In genomic region chr4:183249854-183250253, GRCh38 we compare ENCODE assay signal across 8 cellular contexts.
DNase-seq lines count a peak whose midpoint lies in the region; ATAC-seq and TF ChIP-seq lines count a peak whose summit lies in the region.

No MANE protein-coding gene starts in this region.

- POLR2A ChIA-PET in HEK293T (lab: Yijun Ruan, JAX): no interaction called here

- TF ChIP-seq CTCF in OCI-LY3 (IDR thresholded peaks at IDR 0.05; ENCODE audit: low read depth, low read length) (peak; percentile 90), esophagus squamous epithelium (IDR thresholded peaks at IDR 0.05) (peak in 4 of 6 experiments; percentile 22 to 46 (median 34)), psoas muscle (IDR thresholded peaks at IDR 0.05) (peak; percentile 33)

- no peaks in the 10 kb centered on the region for H4K20me1 ChIP-seq in OCI-LY3 (ENCODE audit: insufficient read depth, low read length)

- DNase-seq in NCI-H2227 (lab: John Stamatoyannopoulos, UW; ENCODE audit: unreplicated experiment) (peak; percentile 5), NCI-H2227 treated with DMSO at 0.1 percent for 48 hours (lab: John Stamatoyannopoulos, UW) (no peak), HEK293T (ENCODE audit: extremely low spot score) (peak; percentile 10), esophagus squamous epithelium (lab: John Stamatoyannopoulos, UW) (no peak), psoas muscle (no peak)
- DNase-seq in stimulated activated CD4-positive, alpha-beta T cell treated with anti-CD3 and anti-CD28 coated beads, Interleukin-2, amount 100 ng/mL, for 48 hours: no peak

- WGBS in esophagus squamous epithelium, 2 donors: 0 to 20% methylated on average over 1 of the region's 2 CpGs
- 56 to 64% (median 61%) methylated on average over 2 of the region's 2 CpGs for WGBS in psoas muscle, 3 donors

- no peaks in the 10 kb centered on the region for H3K79me2 ChIP-seq in OCI-LY3 (ENCODE audit: low read length)

- intact Hi-C loops in esophagus squamous epithelium (cut with DNase I): loop anchor here (5.0 kb wide), 1 partner anchor 173 kb away; no protein-coding TSS in a partner anchor
- intact Hi-C loops in psoas muscle (cut with DNase I): no loop called here

- H3K27ac ChIP-seq in OCI-LY3 (ENCODE audit: low read length): peak overlapping the region; percentile 48
- H3K27ac ChIP-seq in esophagus squamous epithelium: no peak overlapping the region
- no peak overlapping the region for H3K27ac ChIP-seq in psoas muscle

- TF ChIP-seq POLR2A in esophagus squamous epithelium (IDR thresholded peaks at IDR 0.05): no peak

- no peaks in the 10 kb centered on the region for H3K9me3 ChIP-seq in OCI-LY3 (ENCODE audit: insufficient read depth, low read length)
- H3K9me3 ChIP-seq in esophagus squamous epithelium: no peaks in the 10 kb centered on the region
- H3K9me3 ChIP-seq in psoas muscle: no peaks in the 10 kb centered on the region

- ATAC-seq in psoas muscle: peak; percentile 51 to 73 (median 69)
- no peak for ATAC-seq in GM19035 (IDR thresholded peaks at IDR 0.05; ENCODE audit: unreplicated experiment)

- H3K9ac ChIP-seq in OCI-LY3 (ENCODE audit: low read length): peak overlapping the region; percentile 44

- H3K4me1 ChIP-seq in OCI-LY3 (ENCODE audit: low read length): peaks cover 32% of the 10 kb centered on the region
- H3K4me1 ChIP-seq in esophagus squamous epithelium: no peaks in the 10 kb centered on the region
- H3K4me1 ChIP-seq in psoas muscle: no peaks in the 10 kb centered on the region

- H3K27me3 ChIP-seq in OCI-LY3 (ENCODE audit: low read depth, low read length): no peaks in the 10 kb centered on the region
- no peaks in the 10 kb centered on the region for H3K27me3 ChIP-seq in esophagus squamous epithelium
- H3K27me3 ChIP-seq in psoas muscle (ENCODE audit: insufficient read depth in 3 of 3, low read length in 2 of 3): no peaks in the 10 kb centered on the region

- CTCF ChIA-PET in HEK293T (lab: Yijun Ruan, JAX): interaction anchor here (0.6 to 3.4 kb wide), 8 partner anchors 12 to 312 kb away, joined by 3 to 22 read pairs (median 10); no protein-coding TSS in a partner anchor

- no peaks in the 10 kb centered on the region for H3K36me3 ChIP-seq in OCI-LY3 (replicated peaks; ENCODE audit: low read depth, low read length)
- H3K36me3 ChIP-seq in esophagus squamous epithelium: peaks cover 0 to 60% (median 0%) of the 10 kb centered on the region in 3 donors
- H3K36me3 ChIP-seq in psoas muscle (ENCODE audit: insufficient read depth in 1 of 2, low read depth in 1 of 2): peaks cover 6 to 19% of the 10 kb centered on the region in 2 donors

- peak overlapping the region; percentile 71 for H3K4me2 ChIP-seq in OCI-LY3 (ENCODE audit: low read length)

- H2AFZ ChIP-seq in OCI-LY3 (ENCODE audit: low read depth, low read length): peak overlapping the region; percentile 64; the same call in 1 of the 2 replicates

- H3K4me3 ChIP-seq in OCI-LY3 (ENCODE audit: low read length) (peak overlapping the region; percentile 46), esophagus squamous epithelium (no peak overlapping the region), psoas muscle (no peak overlapping the region)

TF ChIP-seq in HEK293T, 16 proteins besides CTCF, POLR2A, EP300 and RAD21:
- no peak for TF ChIP-seq FOXK2 (IDR thresholded peaks at IDR 0.05)
- TF ChIP-seq ARNT (IDR thresholded peaks at IDR 0.05): no peak
- no peak for TF ChIP-seq BHLHE40 (IDR thresholded peaks at IDR 0.05; ENCODE audit: borderline replicate concordance)
- TF ChIP-seq, protein P1, sequence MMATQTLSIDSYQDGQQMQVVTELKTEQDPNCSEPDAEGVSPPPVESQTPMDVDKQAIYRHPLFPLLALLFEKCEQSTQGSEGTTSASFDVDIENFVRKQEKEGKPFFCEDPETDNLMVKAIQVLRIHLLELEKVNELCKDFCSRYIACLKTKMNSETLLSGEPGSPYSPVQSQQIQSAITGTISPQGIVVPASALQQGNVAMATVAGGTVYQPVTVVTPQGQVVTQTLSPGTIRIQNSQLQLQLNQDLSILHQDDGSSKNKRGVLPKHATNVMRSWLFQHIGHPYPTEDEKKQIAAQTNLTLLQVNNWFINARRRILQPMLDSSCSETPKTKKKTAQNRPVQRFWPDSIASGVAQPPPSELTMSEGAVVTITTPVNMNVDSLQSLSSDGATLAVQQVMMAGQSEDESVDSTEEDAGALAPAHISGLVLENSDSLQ (IDR thresholded peaks at IDR 0.05): no peak
- TF ChIP-seq SP1 (IDR thresholded peaks at IDR 0.05): no peak
- no peak for TF ChIP-seq TARDBP (IDR thresholded peaks at IDR 0.05)
- no peak for TF ChIP-seq FOXM1 (IDR thresholded peaks at IDR 0.05; ENCODE audit: borderline replicate concordance)
- TF ChIP-seq SUZ12 (IDR thresholded peaks at IDR 0.05): no peak
- TF ChIP-seq FOXA1 (IDR thresholded peaks at IDR 0.05): no peak
- TF ChIP-seq LEF1 (IDR thresholded peaks at IDR 0.05; ENCODE audit: borderline replicate concordance): no peak
- TF ChIP-seq L3MBTL2 (conservative IDR thresholded peaks at IDR 0.05): no peak
- TF ChIP-seq ZNF384 (IDR thresholded peaks at IDR 0.05): no peak
- no peak for TF ChIP-seq NFRKB (IDR thresholded peaks at IDR 0.05)
- TF ChIP-seq HDGF (IDR thresholded peaks at IDR 0.05; ENCODE audit: borderline replicate concordance): no peak
- no peak for TF ChIP-seq CTBP1 (IDR thresholded peaks at IDR 0.05; ENCODE audit: borderline replicate concordance)
- TF ChIP-seq ELF4 (IDR thresholded peaks at IDR 0.05): no peak
TF ChIP-seq in HEK293T: peak in this region for 0.

Comparison
In these comparisons a context has a peak if more than half of its experiments do, and no peak if none do; other contexts are left out.
1. DNase-seq: peak in NCI-H2227 (single experiment) and HEK293T (single experiment); none in NCI-H2227 treated with DMSO at 0.1 percent for 48 hours (single experiment), esophagus squamous epithelium (single experiment), psoas muscle (0 of 2) and stimulated activated CD4-positive, alpha-beta T cell treated with anti-CD3 and anti-CD28 coated beads, Interleukin-2, amount 100 ng/mL, for 48 hours (0 of 2).
2. CTCF ChIP-seq: peak in every context shown above with its lines; median percentile 90 in OCI-LY3; 34 in esophagus squamous epithelium; 33 in psoas muscle.